In genomic region chr15:40917585-40917984, GRCh38 we compare ENCODE assay signal across 20 cellular contexts. TPM values are rescaled to one million over a fixed set of nuclear protein-coding genes. Genes with fewer than 3 reads are reported as not detected.
"Had no signal": no experiment of that assay in that cellular context is flagged by ENCODE, and none has a peak within 500 bp of the region (broad histone marks: within the 10 kb centered on the region; RNA-seq: fewer than 3 reads in every experiment).

No MANE protein-coding gene starts in this region.

- H3K9me3 ChIP-seq: body of pancreas, esophagus muscularis mucosa, pancreas had no signal

- H3K4me3 Mint-ChIP-seq: activated CD8-positive, alpha-beta memory T cell treated with anti-CD3 and anti-CD28 coated beads, Interleukin-2, amount 10 ng/mL, durations not matched to agents 7 days and 5 days; activated T-cell treated with anti-CD3 and anti-CD28 coated beads, Interleukin-2, amount 50 U/mL, for 24 hours; neural crest cell; stimulated activated effector memory CD8-positive, alpha-beta T cell treated with anti-CD3 and anti-CD28 coated beads, Interleukin-12 subunit alpha, Interleukin-12 subunit beta, amount 100 ng/mL, for 72 hours; T-helper 2 cell treated with Interferon-gamma antibody and Interleukin-4, amounts not matched to agents 5 μg/mL and 100 μg/mL, for 36 hours had no signal

- H3K27me3 Mint-ChIP-seq: activated T-cell treated with anti-CD3 and anti-CD28 coated beads, Interleukin-2, amount 50 U/mL, for 24 hours had no signal

- DNase-seq: activated CD4-positive, alpha-beta T cell treated with anti-CD3 and anti-CD28 coated beads for 1 hour; activated CD4-positive, alpha-beta T cell treated with anti-CD3 and anti-CD28 coated beads, Interleukin-2, amount 50 U/mL, for 48 hours; activated CD8-positive, alpha-beta memory T cell treated with anti-CD3 and anti-CD28 coated beads, Interleukin-2, amount 10 ng/mL, durations not matched to agents 7 days and 5 days; activated effector memory CD4-positive, alpha-beta T cell treated with Interleukin-2 at 50 U/mL for 16 hours; activated T-cell treated with anti-CD3 and anti-CD28 coated beads, Interleukin-2, amount 50 U/mL, for 24 hours; amniotic stem cell; body of pancreas; foreskin fibroblast; head of caudate nucleus; substantia nigra; trophoblast cell had no signal

- H3K4me3 ChIP-seq: body of pancreas, esophagus muscularis mucosa, pancreas, skin epidermis had no signal

- H3K9me3 Mint-ChIP-seq: activated naive CD4-positive, alpha-beta T cell treated with anti-CD3 and anti-CD28 coated beads, Interleukin-2, amount 50 U/mL, for 72 hours; activated T-cell treated with anti-CD3 and anti-CD28 coated beads, Interleukin-2, amount 50 U/mL, for 24 hours; neural crest cell; stimulated activated effector memory CD8-positive, alpha-beta T cell treated with anti-CD3 and anti-CD28 coated beads, Interleukin-12 subunit alpha, Interleukin-12 subunit beta, amount 100 ng/mL, for 72 hours; T-helper 2 cell treated with Interferon-gamma antibody and Interleukin-4, amounts not matched to agents 5 μg/mL and 100 μg/mL, for 36 hours had no signal

- H3K36me3 Mint-ChIP-seq: activated CD8-positive, alpha-beta memory T cell treated with anti-CD3 and anti-CD28 coated beads, Interleukin-2, amount 10 ng/mL, durations not matched to agents 7 days and 5 days; activated naive CD4-positive, alpha-beta T cell treated with anti-CD3 and anti-CD28 coated beads, Interleukin-2, amount 50 U/mL, for 72 hours; stimulated activated effector memory CD8-positive, alpha-beta T cell treated with anti-CD3 and anti-CD28 coated beads, Interleukin-12 subunit alpha, Interleukin-12 subunit beta, amount 100 ng/mL, for 72 hours had no signal

- H3K4me1 ChIP-seq: body of pancreas, pancreas had no signal

- H3K36me3 ChIP-seq: esophagus muscularis mucosa, pancreas had no signal

- H3K27ac ChIP-seq: pancreas had no signal

- H3K27me3 ChIP-seq: body of pancreas, pancreas had no signal

- H3K4me1 Mint-ChIP-seq: activated CD8-positive, alpha-beta memory T cell treated with anti-CD3 and anti-CD28 coated beads, Interleukin-2, amount 10 ng/mL, durations not matched to agents 7 days and 5 days; stimulated activated effector memory CD8-positive, alpha-beta T cell treated with anti-CD3 and anti-CD28 coated beads, Interleukin-12 subunit alpha, Interleukin-12 subunit beta, amount 100 ng/mL, for 72 hours had no signal

- H3K27ac Mint-ChIP-seq: activated CD8-positive, alpha-beta memory T cell treated with anti-CD3 and anti-CD28 coated beads, Interleukin-2, amount 10 ng/mL, durations not matched to agents 7 days and 5 days; activated naive CD4-positive, alpha-beta T cell treated with anti-CD3 and anti-CD28 coated beads, Interleukin-2, amount 50 U/mL, for 72 hours; activated T-cell treated with anti-CD3 and anti-CD28 coated beads, Interleukin-2, amount 50 U/mL, for 24 hours; stimulated activated effector memory CD8-positive, alpha-beta T cell treated with anti-CD3 and anti-CD28 coated beads, Interleukin-12 subunit alpha, Interleukin-12 subunit beta, amount 100 ng/mL, for 72 hours; T-helper 2 cell treated with Interferon-gamma antibody and Interleukin-4, amounts not matched to agents 5 μg/mL and 100 μg/mL, for 36 hours had no signal

- ATAC-seq: activated CD8-positive, alpha-beta memory T cell treated with anti-CD3 and anti-CD28 coated beads, Interleukin-2, amount 10 ng/mL, durations not matched to agents 7 days and 5 days; activated naive CD4-positive, alpha-beta T cell treated with anti-CD3 and anti-CD28 coated beads, Interleukin-2, amount 50 U/mL, for 72 hours; stimulated activated effector memory CD8-positive, alpha-beta T cell treated with anti-CD3 and anti-CD28 coated beads, Interleukin-12 subunit alpha, Interleukin-12 subunit beta, amount 100 ng/mL, for 72 hours had no signal

RNA-seq across cellular contexts. Expression of gene RHOV, which starts 43.6 kb away (rescaled TPM):
- total RNA-seq: activated CD8-positive, alpha-beta memory T cell treated with anti-CD3 and anti-CD28 coated beads, Interleukin-2, amount 10 ng/mL, durations not matched to agents 7 days and 5 days; esophagus muscularis mucosa; left lobe of liver; myocyte had no signal
